Comparison of ENCODE assay signal across 1 cellular context in the genomic region with DNA sequence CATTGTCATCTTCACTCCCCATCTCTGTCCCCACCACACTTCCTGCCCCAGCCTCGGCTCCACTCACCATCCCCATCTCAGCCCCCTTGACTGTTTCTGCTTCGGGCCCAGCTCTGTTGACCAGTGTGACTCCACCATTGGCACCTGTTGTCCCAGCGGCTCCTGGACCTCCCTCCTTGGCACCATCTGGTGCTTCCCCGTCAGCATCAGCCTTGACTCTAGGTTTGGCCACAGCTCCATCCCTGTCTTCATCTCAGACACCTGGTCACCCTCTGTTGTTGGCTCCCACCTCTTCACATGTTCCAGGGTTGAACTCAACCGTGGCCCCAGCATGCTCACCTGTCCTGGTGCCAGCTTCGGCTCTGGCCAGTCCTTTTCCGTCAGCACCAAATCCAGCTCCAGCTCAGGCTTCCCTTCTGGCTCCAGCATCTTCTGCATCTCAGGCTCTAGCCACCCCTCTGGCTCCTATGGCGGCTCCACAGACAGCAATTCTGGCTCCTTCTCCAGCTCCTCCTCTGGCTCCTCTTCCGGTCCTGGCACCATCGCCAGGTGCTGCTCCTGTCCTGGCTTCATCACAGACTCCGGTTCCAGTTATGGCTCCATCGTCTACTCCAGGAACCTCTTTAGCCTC.
TF ChIP-seq lines count a peak whose summit lies in the region.

No MANE protein-coding gene starts in this region.

TF ChIP-seq in HCT116, 20 proteins besides CTCF, POLR2A, EP300 and RAD21:
- TF ChIP-seq, protein P1, sequence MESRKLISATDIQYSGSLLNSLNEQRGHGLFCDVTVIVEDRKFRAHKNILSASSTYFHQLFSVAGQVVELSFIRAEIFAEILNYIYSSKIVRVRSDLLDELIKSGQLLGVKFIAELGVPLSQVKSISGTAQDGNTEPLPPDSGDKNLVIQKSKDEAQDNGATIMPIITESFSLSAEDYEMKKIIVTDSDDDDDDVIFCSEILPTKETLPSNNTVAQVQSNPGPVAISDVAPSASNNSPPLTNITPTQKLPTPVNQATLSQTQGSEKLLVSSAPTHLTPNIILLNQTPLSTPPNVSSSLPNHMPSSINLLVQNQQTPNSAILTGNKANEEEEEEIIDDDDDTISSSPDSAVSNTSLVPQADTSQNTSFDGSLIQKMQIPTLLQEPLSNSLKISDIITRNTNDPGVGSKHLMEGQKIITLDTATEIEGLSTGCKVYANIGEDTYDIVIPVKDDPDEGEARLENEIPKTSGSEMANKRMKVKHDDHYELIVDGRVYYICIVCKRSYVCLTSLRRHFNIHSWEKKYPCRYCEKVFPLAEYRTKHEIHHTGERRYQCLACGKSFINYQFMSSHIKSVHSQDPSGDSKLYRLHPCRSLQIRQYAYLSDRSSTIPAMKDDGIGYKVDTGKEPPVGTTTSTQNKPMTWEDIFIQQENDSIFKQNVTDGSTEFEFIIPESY (IDR thresholded peaks at IDR 0.05; ENCODE audit: extremely low read depth, insufficient replicate concordance, low read length): no peak
- TF ChIP-seq SRF (IDR thresholded peaks at IDR 0.05; ENCODE audit: low read depth) (no peak), EZH2phosphoT487 (IDR thresholded peaks at IDR 0.05; ENCODE audit: borderline replicate concordance) (no peak), SIN3A (IDR thresholded peaks at IDR 0.05; ENCODE audit: low read depth) (no peak), FOSL1 (IDR thresholded peaks at IDR 0.05; ENCODE audit: low read depth) (no peak), SP1 (IDR thresholded peaks at IDR 0.05; ENCODE audit: low read depth) (no peak), CBX3 (IDR thresholded peaks at IDR 0.05; ENCODE audit: low read depth) (no peak), ZNF274 (IDR thresholded peaks at IDR 0.05; ENCODE audit: low read depth, low read length) (no peak), POLR2AphosphoS5 (IDR thresholded peaks at IDR 0.05; ENCODE audit: low read depth, low read length) (no peak), JUND (IDR thresholded peaks at IDR 0.05) (no peak), EZH2 (IDR thresholded peaks at IDR 0.05) (no peak), CEBPB (IDR thresholded peaks at IDR 0.05; ENCODE audit: low read depth) (no peak), ELF1 (IDR thresholded peaks at IDR 0.05; ENCODE audit: borderline replicate concordance, low read depth) (no peak)
- TF ChIP-seq, protein P2, sequence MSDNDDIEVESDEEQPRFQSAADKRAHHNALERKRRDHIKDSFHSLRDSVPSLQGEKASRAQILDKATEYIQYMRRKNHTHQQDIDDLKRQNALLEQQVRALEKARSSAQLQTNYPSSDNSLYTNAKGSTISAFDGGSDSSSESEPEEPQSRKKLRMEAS (IDR thresholded peaks at IDR 0.05): no peak
- TF ChIP-seq, protein P3, sequence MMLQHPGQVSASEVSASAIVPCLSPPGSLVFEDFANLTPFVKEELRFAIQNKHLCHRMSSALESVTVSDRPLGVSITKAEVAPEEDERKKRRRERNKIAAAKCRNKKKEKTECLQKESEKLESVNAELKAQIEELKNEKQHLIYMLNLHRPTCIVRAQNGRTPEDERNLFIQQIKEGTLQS (IDR thresholded peaks at IDR 0.05): no peak
- TF ChIP-seq, protein P4, sequence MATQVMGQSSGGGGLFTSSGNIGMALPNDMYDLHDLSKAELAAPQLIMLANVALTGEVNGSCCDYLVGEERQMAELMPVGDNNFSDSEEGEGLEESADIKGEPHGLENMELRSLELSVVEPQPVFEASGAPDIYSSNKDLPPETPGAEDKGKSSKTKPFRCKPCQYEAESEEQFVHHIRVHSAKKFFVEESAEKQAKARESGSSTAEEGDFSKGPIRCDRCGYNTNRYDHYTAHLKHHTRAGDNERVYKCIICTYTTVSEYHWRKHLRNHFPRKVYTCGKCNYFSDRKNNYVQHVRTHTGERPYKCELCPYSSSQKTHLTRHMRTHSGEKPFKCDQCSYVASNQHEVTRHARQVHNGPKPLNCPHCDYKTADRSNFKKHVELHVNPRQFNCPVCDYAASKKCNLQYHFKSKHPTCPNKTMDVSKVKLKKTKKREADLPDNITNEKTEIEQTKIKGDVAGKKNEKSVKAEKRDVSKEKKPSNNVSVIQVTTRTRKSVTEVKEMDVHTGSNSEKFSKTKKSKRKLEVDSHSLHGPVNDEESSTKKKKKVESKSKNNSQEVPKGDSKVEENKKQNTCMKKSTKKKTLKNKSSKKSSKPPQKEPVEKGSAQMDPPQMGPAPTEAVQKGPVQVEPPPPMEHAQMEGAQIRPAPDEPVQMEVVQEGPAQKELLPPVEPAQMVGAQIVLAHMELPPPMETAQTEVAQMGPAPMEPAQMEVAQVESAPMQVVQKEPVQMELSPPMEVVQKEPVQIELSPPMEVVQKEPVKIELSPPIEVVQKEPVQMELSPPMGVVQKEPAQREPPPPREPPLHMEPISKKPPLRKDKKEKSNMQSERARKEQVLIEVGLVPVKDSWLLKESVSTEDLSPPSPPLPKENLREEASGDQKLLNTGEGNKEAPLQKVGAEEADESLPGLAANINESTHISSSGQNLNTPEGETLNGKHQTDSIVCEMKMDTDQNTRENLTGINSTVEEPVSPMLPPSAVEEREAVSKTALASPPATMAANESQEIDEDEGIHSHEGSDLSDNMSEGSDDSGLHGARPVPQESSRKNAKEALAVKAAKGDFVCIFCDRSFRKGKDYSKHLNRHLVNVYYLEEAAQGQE (IDR thresholded peaks at IDR 0.05; ENCODE audit: low read depth): no peak
TF ChIP-seq in HCT116: peak in this region for 0.
